8 cellular contexts compared by ENCODE assay signal in genomic region chr9:114385412-114386181, GRCh38. TPM values are rescaled to one million over a fixed set of nuclear protein-coding genes. Genes with fewer than 3 reads are reported as not detected.
DNase-seq lines count a peak whose midpoint lies in the region; ATAC-seq lines count a peak whose summit lies in the region.

No MANE protein-coding gene starts in this region.

- DNase-seq in SK-N-MC (ENCODE audit: low read depth, low spot score) (no peak), left cardiac atrium (peak; percentile 71), skeletal muscle cell (ENCODE audit: low read depth) (peak; percentile 70), NCI-H446 (lab: John Stamatoyannopoulos, UW) (no peak), cerebellar cortex (ENCODE audit: low spot score) (no peak)
- DNase-seq in activated naive CD4-positive, alpha-beta T cell treated with anti-CD3 and anti-CD28 coated beads, Interleukin-2, amount 50 U/mL, for 16 hours, result peak; percentile 87

- peak overlapping the region; percentile 53 for H3K9ac ChIP-seq in SK-N-MC (ENCODE audit: insufficient read length)

- ATAC-seq in GM18870 (IDR thresholded peaks at IDR 0.05; ENCODE audit: unreplicated experiment) (peak; percentile 81), HG03108 (IDR thresholded peaks at IDR 0.05; ENCODE audit: unreplicated experiment) (peak; percentile 72), left cardiac atrium (peak; percentile 45 to 55)

- H3K4me3 ChIP-seq in SK-N-MC (no peak overlapping the region; the same call in 1 of the 2 replicates), skeletal muscle cell (ENCODE audit: low read depth, low read length) (peak overlapping the region; percentile 59)

- peak overlapping the region; percentile 68 for H3K27ac ChIP-seq in SK-N-MC

- H3K36me3 ChIP-seq in SK-N-MC (ENCODE audit: insufficient read depth, low read length), result peaks cover 13% of the 10 kb centered on the region; the same call in 1 of the 2 replicates

- intact Hi-C loops in left cardiac atrium (cut with DNase I), result no loop called here

- H3K9me3 ChIP-seq in SK-N-MC (ENCODE audit: low read depth, low read length), result no peaks in the 10 kb centered on the region

RNA-seq across cellular contexts. Expression of gene AKNA, which starts 2.2 kb away (rescaled TPM):
- 10 to 100 TPM in 1 of 2 donors, 1 to 10 TPM in 1; 9.1 to 13.0 TPM for total RNA-seq in left cardiac atrium

RNA-seq across cellular contexts. Expression of gene ORM2, which starts 55.9 kb away (rescaled TPM):
- total RNA-seq in left cardiac atrium, result 1 to 10 TPM in 1 of 2 donors, not detected in 1; 1.6 TPM

Comparison
In these comparisons a context has a peak if more than half of its experiments do, and no peak if none do; other contexts are left out.
1. DNase-seq: peak in activated naive CD4-positive, alpha-beta T cell treated with anti-CD3 and anti-CD28 coated beads, Interleukin-2, amount 50 U/mL, for 16 hours (single experiment), left cardiac atrium (single experiment) and skeletal muscle cell (single experiment); none in SK-N-MC (single experiment), NCI-H446 (0 of 2) and cerebellar cortex (single experiment).
2. Peak in every context shown above with its lines, with median percentiles within 50 percentile points of each other: ATAC-seq.